9 cellular contexts compared by ENCODE assay signal in genomic region chr1:37994886-37995566, GRCh38. TPM values are rescaled to one million over a fixed set of nuclear protein-coding genes. Genes with fewer than 3 reads are reported as not detected.
DNase-seq lines count a peak whose midpoint lies in the region; ATAC-seq, FAIRE-seq and TF ChIP-seq lines count a peak whose summit lies in the region.
"Had no signal": no experiment of that assay in that cellular context is flagged by ENCODE, and none has a peak within 500 bp of the region (broad histone marks: within the 10 kb centered on the region; RNA-seq: fewer than 3 reads in every experiment).

No MANE protein-coding gene starts in this region.

- H3K9me3 ChIP-seq in HepG2 (ENCODE audit: low read length) (no peaks in the 10 kb centered on the region), right lobe of liver (no peaks in the 10 kb centered on the region), mucosa of rectum (ENCODE audit: control insufficient read depth in 2 of 2, low read length in 2 of 2) (no peaks in the 10 kb centered on the region), aorta (ENCODE audit: control insufficient read depth, low read length) (no peaks in the 10 kb centered on the region)

- ATAC-seq in HepG2 (no peak), right lobe of liver (no peak), aorta (ENCODE audit: low FRiP score) (no peak), HG03108 (IDR thresholded peaks at IDR 0.05; ENCODE audit: unreplicated experiment) (no peak)

- peak overlapping the region in 3 of 5 experiments; percentile 19 to 71 (median 19) for H3K27ac Mint-ChIP-seq in brain

- no peak overlapping the region for H3K9ac ChIP-seq in HepG2 (ENCODE audit: insufficient read depth, low read depth, low read length)
- H3K9ac ChIP-seq in mucosa of rectum (ENCODE audit: low read depth in 1 of 2, low read length in 2 of 2): peak overlapping the region in 1 of 2 donors; percentile 61

- no peak for TF ChIP-seq EP300 in HepG2 (IDR thresholded peaks at IDR 0.05; ENCODE audit: low read depth in 2 of 2, low read length in 2 of 2)
- TF ChIP-seq EP300 in HepG2 (CRISPR knock-in tag; IDR thresholded peaks at IDR 0.05; ENCODE audit: borderline replicate concordance): no peak

- H3K36me3 Mint-ChIP-seq in brain: peaks cover 2% of the 10 kb centered on the region

- peaks cover 32% of the 10 kb centered on the region for H3K4me1 Mint-ChIP-seq in brain

- TSS peak; percentile 32 for BruUV-seq in HepG2 (replicated peaks; lab: Mats Ljungman, UMichigan)

- no peak for TF ChIP-seq CTCF in HepG2 (CRISPR knock-in tag; IDR thresholded peaks at IDR 0.05)
- TF ChIP-seq CTCF in right lobe of liver (IDR thresholded peaks at IDR 0.05): no peak
- no peak for TF ChIP-seq CTCF in brain (conservative IDR thresholded peaks at IDR 0.05)

- peaks cover 2% of the 10 kb centered on the region for H3K79me2 ChIP-seq in HepG2 (ENCODE audit: insufficient read depth, low read length)

- CTCF ChIA-PET in HepG2 (lab: Yijun Ruan, JAX; ENCODE audit: low intra/inter-chr PET ratio, low total read pairs): no interaction called here

- H3K27me3 Mint-ChIP-seq in brain: peaks cover 6% of the 10 kb centered on the region

- H3K4me3 Mint-ChIP-seq in brain: peak overlapping the region in 4 of 5 experiments; percentile 38 to 64 (median 54)

- H3K27me3 ChIP-seq in HepG2 (ENCODE audit: control insufficient read depth in 1 of 2, insufficient read depth in 2 of 2, low read length in 2 of 2): no peaks in the 10 kb centered on the region
- H3K27me3 ChIP-seq in right lobe of liver: no peaks in the 10 kb centered on the region
- H3K27me3 ChIP-seq in mucosa of rectum (ENCODE audit: control insufficient read depth in 2 of 2, insufficient read depth in 2 of 2, low read length in 2 of 2): peaks cover 0 to 2% of the 10 kb centered on the region in 2 donors
- no peaks in the 10 kb centered on the region for H3K27me3 ChIP-seq in aorta (ENCODE audit: control insufficient read depth in 1 of 2, insufficient read depth in 2 of 2, low read length in 1 of 2)

- H4K20me1 ChIP-seq in HepG2 (ENCODE audit: insufficient read depth, low read length): no peaks in the 10 kb centered on the region

- H2AFZ ChIP-seq in HepG2 (ENCODE audit: low read length): no peak overlapping the region

- WGBS in HepG2 (ENCODE audit: low lambda C conversion rate): 93% methylated on average over 11 of the region's 11 CpGs
- 58% methylated on average over 11 of the region's 11 CpGs for WGBS in right lobe of liver (ENCODE audit: insufficient coverage, low coverage, low lambda C conversion rate, missing lambda C conversion rate)
- 51 to 60% methylated on average over 11 of the region's 11 CpGs for WGBS in aorta, 2 donors

- in situ Hi-C loops in HepG2 (cut with HindIII; ENCODE audit: extremely low pct_ligation_motif_present, low pct_unique_long_range_greater_than_20kb): no loop called here

- H3K4me3 ChIP-seq in HepG2 (replicated peaks in 1 of 3; ENCODE audit: insufficient read depth in 1 of 3, low read depth in 2 of 3, low read length in 3 of 3) (no peak overlapping the region), right lobe of liver (no peak overlapping the region), mucosa of rectum (ENCODE audit: low read length in 2 of 2) (peak overlapping the region; percentile 56 to 61), aorta (ENCODE audit: low read length in 2 of 2) (peak overlapping the region in 1 of 2 donors; percentile 14)

- H3K9me3 Mint-ChIP-seq in brain: no peaks in the 10 kb centered on the region

- H3K27ac ChIP-seq in HepG2 (ENCODE audit: extremely low read length, insufficient read depth, low read length): no peak overlapping the region
- peak overlapping the region in 1 of 3 donors; percentile 67 for H3K27ac ChIP-seq in right lobe of liver
- peak overlapping the region; percentile 72 to 83 for H3K27ac ChIP-seq in mucosa of rectum (ENCODE audit: low read depth in 2 of 2, low read length in 2 of 2)
- H3K27ac ChIP-seq in aorta (ENCODE audit: low read depth in 1 of 2, low read length in 2 of 2): peak overlapping the region; percentile 47 to 81

- H3K36me3 ChIP-seq in HepG2 (replicated peaks in 1 of 2; ENCODE audit: control insufficient read depth in 1 of 2, insufficient read depth in 2 of 2, low read length in 2 of 2) (peaks cover 8 to 15% of the 10 kb centered on the region in 2 experiments), right lobe of liver (no peaks in the 10 kb centered on the region), mucosa of rectum (ENCODE audit: control insufficient read depth in 2 of 2, insufficient read depth in 2 of 2, low read length in 2 of 2) (peaks cover 0 to 4% of the 10 kb centered on the region in 2 donors), aorta (ENCODE audit: control insufficient read depth in 1 of 2, insufficient read depth in 2 of 2, low read length in 1 of 2) (no peaks in the 10 kb centered on the region)

- intact Hi-C loops in HepG2 (cut with micrococcal nuclease; ENCODE audit: unreplicated experiment): no loop called here
- intact Hi-C loops in right lobe of liver (cut with DNase I): no loop called here
- intact Hi-C loops in aorta (cut with DNase I): loop anchor here in 1 of 2 donors (5.0 to 10.0 kb wide), 2 partner anchors 117 to 520 kb away; partner anchors contain the start of gene ZC3H12A

- H3K4me1 ChIP-seq in HepG2 (ENCODE audit: insufficient read depth, low read length) (peaks cover 18% of the 10 kb centered on the region), right lobe of liver (peaks cover 0 to 3% (median 0%) of the 10 kb centered on the region in 4 donors), mucosa of rectum (ENCODE audit: control insufficient read depth in 2 of 2, insufficient read depth in 2 of 2, low read length in 2 of 2) (peaks cover 27 to 31% of the 10 kb centered on the region in 2 donors), aorta (ENCODE audit: control insufficient read depth in 1 of 2, insufficient read depth in 2 of 2, low read length in 2 of 2) (peaks cover 0 to under 1% of the 10 kb centered on the region in 2 donors)

- TF ChIP-seq POLR2A in HepG2 (IDR thresholded peaks at IDR 0.05; ENCODE audit: insufficient read depth in 1 of 2, low read depth in 2 of 2, low read length in 2 of 2) (no peak), right lobe of liver (IDR thresholded peaks at IDR 0.05) (no peak)

- no peak overlapping the region for H3K4me2 ChIP-seq in HepG2 (ENCODE audit: low read depth, low read length)

- DNase-seq in HepG2 (ENCODE audit: low spot score) (no peak), right lobe of liver (no peak), aorta (peak; percentile 42 to 48), glomerular visceral epithelial cell (ENCODE audit: extremely low spot score) (no peak), islet precursor cell (no peak)
- DNase-seq: SW 1271 had no signal

- TF ChIP-seq RAD21 in HepG2 (CRISPR knock-in tag; IDR thresholded peaks at IDR 0.05): no peak

- POLR2A ChIA-PET in HepG2 (lab: Yijun Ruan, JAX): no interaction called here

- FAIRE-seq in HepG2 (lab: Jason Lieb, UNC): no peak

RNA-seq across cellular contexts. Expression of gene SF3A3, which starts 5.2 kb away (rescaled TPM):
- total RNA-seq in HepG2 (2016; rRNA removed; fragmentation: Illumina TruSeq; extraction: Trizol) (122 and 189 TPM in 2 replicates), right lobe of liver (10 to 100 TPM; 13.6 to 32.1 (median 20.8) TPM), aorta (10 to 100 TPM; 52.5 to 56.9 TPM)
- 18.5 and 25.3 TPM in 2 replicates for total RNA-seq in HepG2 (2016; cell fraction: cytosol; rRNA removed; fragmentation: Illumina TruSeq; extraction: Trizol; ENCODE audit: low read depth)
- total RNA-seq in HepG2 (2016; cell fraction: insoluble cytoplasmic fraction; rRNA removed; fragmentation: Illumina TruSeq; extraction: Trizol): 132 and 186 TPM in 2 replicates
- total RNA-seq in HepG2 (2016; cell fraction: membrane; rRNA removed; fragmentation: Illumina TruSeq; extraction: Trizol): 29.8 and 36.9 TPM in 2 replicates
- total RNA-seq in HepG2 (2016; cell fraction: nucleus; rRNA removed; fragmentation: Illumina TruSeq; extraction: Trizol): 74.7 and 82.3 TPM in 2 replicates
- polyA plus RNA-seq in HepG2 (2011; rRNA removed) (24.1 and 31.6 TPM in 2 replicates), brain (ENCODE audit: insufficient read depth, low read depth, low replicate concordance) (88.2 TPM), aorta (10 to 100 TPM; 18.8 to 29.0 TPM)
- polyA plus RNA-seq in HepG2 (2011; cell fraction: cytosol; rRNA removed): 16.2 and 22.5 TPM in 2 replicates
- polyA plus RNA-seq in HepG2 (2011; cell fraction: nucleus; rRNA removed): 24.3 and 33.1 TPM in 2 replicates
- polyA plus RNA-seq in HepG2 (2012): 47.3 and 68.3 TPM in 2 replicates
- 8.8 and 10.6 TPM in 2 replicates for polyA plus RNA-seq in HepG2 (2016; cell fraction: cytosol; fragmentation: Illumina TruSeq; extraction: Trizol; ENCODE audit: low read depth)
- polyA plus RNA-seq in HepG2 (2016; cell fraction: insoluble cytoplasmic fraction; fragmentation: Illumina TruSeq; extraction: Trizol; ENCODE audit: low read depth): 124 and 134 TPM in 2 replicates
- 11.0 and 11.3 TPM in 2 replicates for polyA plus RNA-seq in HepG2 (2016; cell fraction: membrane; fragmentation: Illumina TruSeq; extraction: Trizol; ENCODE audit: low read depth)
- polyA plus RNA-seq in HepG2 (2016; cell fraction: nucleus; fragmentation: Illumina TruSeq; extraction: Trizol; ENCODE audit: insufficient read depth, low read depth): 54.3 and 57.2 TPM in 2 replicates
- polyA minus RNA-seq in HepG2 (2011; rRNA and poly(A)+ RNA removed; ENCODE audit: low replicate concordance): 13.7 and 41.0 TPM in 2 replicates
- polyA minus RNA-seq in HepG2 (2011; cell fraction: cytosol; rRNA and poly(A)+ RNA removed): 34.7 and 37.0 TPM in 2 replicates
- 42.7 and 58.1 TPM in 2 replicates for polyA minus RNA-seq in HepG2 (2011; cell fraction: nucleus; rRNA and poly(A)+ RNA removed)

RNA-seq across cellular contexts. Expression of gene FHL3, which starts 10.3 kb away (rescaled TPM):
- total RNA-seq in HepG2 (2016; rRNA removed; fragmentation: Illumina TruSeq; extraction: Trizol): 2.8 TPM in 2 replicates
- total RNA-seq in HepG2 (2016; cell fraction: cytosol; rRNA removed; fragmentation: Illumina TruSeq; extraction: Trizol; ENCODE audit: low read depth): 2.3 and 2.5 TPM in 2 replicates
- 1.7 and 3.4 TPM in 2 replicates for total RNA-seq in HepG2 (2016; cell fraction: insoluble cytoplasmic fraction; rRNA removed; fragmentation: Illumina TruSeq; extraction: Trizol)
- total RNA-seq in HepG2 (2016; cell fraction: membrane; rRNA removed; fragmentation: Illumina TruSeq; extraction: Trizol): 3.3 and 3.5 TPM in 2 replicates
- 3.1 and 4.0 TPM in 2 replicates for total RNA-seq in HepG2 (2016; cell fraction: nucleus; rRNA removed; fragmentation: Illumina TruSeq; extraction: Trizol)
- polyA plus RNA-seq in HepG2 (2011; rRNA removed): 6.6 and 8.6 TPM in 2 replicates
- polyA plus RNA-seq in HepG2 (2011; cell fraction: cytosol; rRNA removed): 5.2 and 5.5 TPM in 2 replicates
- polyA plus RNA-seq in HepG2 (2011; cell fraction: nucleus; rRNA removed): 31.9 and 32.9 TPM in 2 replicates
- 11.9 and 15.1 TPM in 2 replicates for polyA plus RNA-seq in HepG2 (2012)
- polyA plus RNA-seq in HepG2 (2016; cell fraction: cytosol; fragmentation: Illumina TruSeq; extraction: Trizol; ENCODE audit: low read depth): 5.5 and 6.1 TPM in 2 replicates
- 4.6 and 6.9 TPM in 2 replicates for polyA plus RNA-seq in HepG2 (2016; cell fraction: insoluble cytoplasmic fraction; fragmentation: Illumina TruSeq; extraction: Trizol; ENCODE audit: low read depth)
- polyA plus RNA-seq in HepG2 (2016; cell fraction: membrane; fragmentation: Illumina TruSeq; extraction: Trizol; ENCODE audit: low read depth): 7.6 and 10.1 TPM in 2 replicates
- polyA plus RNA-seq in HepG2 (2016; cell fraction: nucleus; fragmentation: Illumina TruSeq; extraction: Trizol; ENCODE audit: insufficient read depth, low read depth): 7.2 and 9.0 TPM in 2 replicates
- 23.2 and 31.5 TPM in 2 replicates for polyA minus RNA-seq in HepG2 (2011; rRNA and poly(A)+ RNA removed; ENCODE audit: low replicate concordance)
- polyA minus RNA-seq in HepG2 (2011; cell fraction: cytosol; rRNA and poly(A)+ RNA removed): 8.4 and 8.7 TPM in 2 replicates
- 15.3 and 23.5 TPM in 2 replicates for polyA minus RNA-seq in HepG2 (2011; cell fraction: nucleus; rRNA and poly(A)+ RNA removed)
- total RNA-seq in right lobe of liver: 1 to 10 TPM; 1.3 to 7.1 (median 4.4) TPM
- polyA plus RNA-seq in brain (ENCODE audit: insufficient read depth, low read depth, low replicate concordance): 12.8 TPM
- 10 to 100 TPM; 43.4 to 67.9 TPM for total RNA-seq in aorta
- polyA plus RNA-seq in aorta: 10 to 100 TPM; 29.9 to 53.1 TPM

RNA-seq across cellular contexts. Expression of gene UTP11, which starts 17.5 kb away (rescaled TPM):
- 44.8 and 71.4 TPM in 2 replicates for total RNA-seq in HepG2 (2016; rRNA removed; fragmentation: Illumina TruSeq; extraction: Trizol)
- 8.4 and 10.8 TPM in 2 replicates for total RNA-seq in HepG2 (2016; cell fraction: cytosol; rRNA removed; fragmentation: Illumina TruSeq; extraction: Trizol; ENCODE audit: low read depth)
- total RNA-seq in HepG2 (2016; cell fraction: insoluble cytoplasmic fraction; rRNA removed; fragmentation: Illumina TruSeq; extraction: Trizol): 43.6 and 60.8 TPM in 2 replicates
- total RNA-seq in HepG2 (2016; cell fraction: membrane; rRNA removed; fragmentation: Illumina TruSeq; extraction: Trizol): 16.8 and 19.4 TPM in 2 replicates
- total RNA-seq in HepG2 (2016; cell fraction: nucleus; rRNA removed; fragmentation: Illumina TruSeq; extraction: Trizol): 20.6 and 23.0 TPM in 2 replicates
- polyA plus RNA-seq in HepG2 (2011; rRNA removed): 11.8 and 13.5 TPM in 2 replicates
- 7.8 and 10.7 TPM in 2 replicates for polyA plus RNA-seq in HepG2 (2011; cell fraction: cytosol; rRNA removed)
- 4.5 and 5.5 TPM in 2 replicates for polyA plus RNA-seq in HepG2 (2011; cell fraction: nucleus; rRNA removed)
- polyA plus RNA-seq in HepG2 (2012): 16.1 and 22.2 TPM in 2 replicates
- 8.5 and 9.1 TPM in 2 replicates for polyA plus RNA-seq in HepG2 (2016; cell fraction: cytosol; fragmentation: Illumina TruSeq; extraction: Trizol; ENCODE audit: low read depth)
- 71.4 and 74.3 TPM in 2 replicates for polyA plus RNA-seq in HepG2 (2016; cell fraction: insoluble cytoplasmic fraction; fragmentation: Illumina TruSeq; extraction: Trizol; ENCODE audit: low read depth)
- 11.7 and 13.3 TPM in 2 replicates for polyA plus RNA-seq in HepG2 (2016; cell fraction: membrane; fragmentation: Illumina TruSeq; extraction: Trizol; ENCODE audit: low read depth)
- polyA plus RNA-seq in HepG2 (2016; cell fraction: nucleus; fragmentation: Illumina TruSeq; extraction: Trizol; ENCODE audit: insufficient read depth, low read depth): 35.4 and 38.1 TPM in 2 replicates
- polyA minus RNA-seq in HepG2 (2011; rRNA and poly(A)+ RNA removed; ENCODE audit: low replicate concordance): 5.8 and 16.2 TPM in 2 replicates
- polyA minus RNA-seq in HepG2 (2011; cell fraction: cytosol; rRNA and poly(A)+ RNA removed): 6.4 and 11.6 TPM in 2 replicates
- polyA minus RNA-seq in HepG2 (2011; cell fraction: nucleus; rRNA and poly(A)+ RNA removed): 18.2 and 19.0 TPM in 2 replicates
- total RNA-seq in right lobe of liver: 10 to 100 TPM in 5 of 6 experiments, 1 to 10 TPM in 1; 6.8 to 33.1 (median 12.8) TPM
- 29.6 TPM for polyA plus RNA-seq in brain (ENCODE audit: insufficient read depth, low read depth, low replicate concordance)
- 10 to 100 TPM; 28.4 to 28.8 TPM for total RNA-seq in aorta
- polyA plus RNA-seq in aorta: 10 to 100 TPM; 24.2 to 29.9 TPM

RNA-seq across cellular contexts. Expression of gene INPP5B, which starts 48.2 kb away (rescaled TPM):
- 9.0 and 9.1 TPM in 2 replicates for total RNA-seq in HepG2 (2016; rRNA removed; fragmentation: Illumina TruSeq; extraction: Trizol)
- total RNA-seq in HepG2 (2016; cell fraction: cytosol; rRNA removed; fragmentation: Illumina TruSeq; extraction: Trizol; ENCODE audit: low read depth): 3.6 and 5.3 TPM in 2 replicates
- 8.8 and 11.3 TPM in 2 replicates for total RNA-seq in HepG2 (2016; cell fraction: insoluble cytoplasmic fraction; rRNA removed; fragmentation: Illumina TruSeq; extraction: Trizol)
- total RNA-seq in HepG2 (2016; cell fraction: membrane; rRNA removed; fragmentation: Illumina TruSeq; extraction: Trizol): 3.4 and 3.8 TPM in 2 replicates
- total RNA-seq in HepG2 (2016; cell fraction: nucleus; rRNA removed; fragmentation: Illumina TruSeq; extraction: Trizol): 7.2 and 10.1 TPM in 2 replicates
- polyA plus RNA-seq in HepG2 (2011; rRNA removed): 9.8 and 10.9 TPM in 2 replicates
- 5.7 and 7.2 TPM in 2 replicates for polyA plus RNA-seq in HepG2 (2011; cell fraction: cytosol; rRNA removed)
- 13.9 and 16.7 TPM in 2 replicates for polyA plus RNA-seq in HepG2 (2011; cell fraction: nucleus; rRNA removed)
- polyA plus RNA-seq in HepG2 (2012): 6.0 and 6.2 TPM in 2 replicates
- polyA plus RNA-seq in HepG2 (2016; cell fraction: cytosol; fragmentation: Illumina TruSeq; extraction: Trizol; ENCODE audit: low read depth): 0.57 and 0.60 TPM in 2 replicates
- 5.8 and 6.1 TPM in 2 replicates for polyA plus RNA-seq in HepG2 (2016; cell fraction: insoluble cytoplasmic fraction; fragmentation: Illumina TruSeq; extraction: Trizol; ENCODE audit: low read depth)
- 1.4 and 1.6 TPM in 2 replicates for polyA plus RNA-seq in HepG2 (2016; cell fraction: membrane; fragmentation: Illumina TruSeq; extraction: Trizol; ENCODE audit: low read depth)
- 9.0 and 10.2 TPM in 2 replicates for polyA plus RNA-seq in HepG2 (2016; cell fraction: nucleus; fragmentation: Illumina TruSeq; extraction: Trizol; ENCODE audit: insufficient read depth, low read depth)
- 10.5 and 25.4 TPM in 2 replicates for polyA minus RNA-seq in HepG2 (2011; rRNA and poly(A)+ RNA removed; ENCODE audit: low replicate concordance)
- 6.4 and 9.1 TPM in 2 replicates for polyA minus RNA-seq in HepG2 (2011; cell fraction: cytosol; rRNA and poly(A)+ RNA removed)
- polyA minus RNA-seq in HepG2 (2011; cell fraction: nucleus; rRNA and poly(A)+ RNA removed): 20.9 and 33.6 TPM in 2 replicates
- 10 to 100 TPM; 10.5 to 23.1 (median 14.6) TPM for total RNA-seq in right lobe of liver
- 8.8 TPM for polyA plus RNA-seq in brain (ENCODE audit: insufficient read depth, low read depth, low replicate concordance)
- 10 to 100 TPM; 38.4 to 52.2 TPM for total RNA-seq in aorta
- 10 to 100 TPM in 1 of 2 donors, 1 to 10 TPM in 1; 6.4 to 28.3 TPM for polyA plus RNA-seq in aorta

RNA-seq across cellular contexts. Expression of gene POU3F1, which starts 51.6 kb away (rescaled TPM):
- total RNA-seq in HepG2 (2016; rRNA removed; fragmentation: Illumina TruSeq; extraction: Trizol) (not detected in 2 replicates), right lobe of liver (under 1 TPM in 1 of 6 experiments, not detected in 5; 0.09 TPM), aorta (under 1 TPM; 0.21 to 0.55 TPM)
- not detected in 2 replicates for total RNA-seq in HepG2 (2016; cell fraction: cytosol; rRNA removed; fragmentation: Illumina TruSeq; extraction: Trizol; ENCODE audit: low read depth)
- total RNA-seq in HepG2 (2016; cell fraction: insoluble cytoplasmic fraction; rRNA removed; fragmentation: Illumina TruSeq; extraction: Trizol): not detected in 2 replicates
- not detected in 2 replicates for total RNA-seq in HepG2 (2016; cell fraction: membrane; rRNA removed; fragmentation: Illumina TruSeq; extraction: Trizol)
- total RNA-seq in HepG2 (2016; cell fraction: nucleus; rRNA removed; fragmentation: Illumina TruSeq; extraction: Trizol): not detected in 2 replicates
- polyA plus RNA-seq in HepG2 (2011; rRNA removed) (not detected in 2 replicates), brain (ENCODE audit: insufficient read depth, low read depth, low replicate concordance) (0.81 TPM), aorta (not detected)
- not detected in 2 replicates for polyA plus RNA-seq in HepG2 (2011; cell fraction: cytosol; rRNA removed)
- not detected in 2 replicates for polyA plus RNA-seq in HepG2 (2011; cell fraction: nucleus; rRNA removed)
- polyA plus RNA-seq in HepG2 (2012): not detected in 2 replicates
- polyA plus RNA-seq in HepG2 (2016; cell fraction: cytosol; fragmentation: Illumina TruSeq; extraction: Trizol; ENCODE audit: low read depth): not detected in 2 replicates
- polyA plus RNA-seq in HepG2 (2016; cell fraction: insoluble cytoplasmic fraction; fragmentation: Illumina TruSeq; extraction: Trizol; ENCODE audit: low read depth): not detected in 2 replicates
- not detected in 2 replicates for polyA plus RNA-seq in HepG2 (2016; cell fraction: membrane; fragmentation: Illumina TruSeq; extraction: Trizol; ENCODE audit: low read depth)
- not detected in 2 replicates for polyA plus RNA-seq in HepG2 (2016; cell fraction: nucleus; fragmentation: Illumina TruSeq; extraction: Trizol; ENCODE audit: insufficient read depth, low read depth)
- 0.07 TPM in 1 of 2 replicates, not detected in the other for polyA minus RNA-seq in HepG2 (2011; rRNA and poly(A)+ RNA removed; ENCODE audit: low replicate concordance)
- not detected in 2 replicates for polyA minus RNA-seq in HepG2 (2011; cell fraction: cytosol; rRNA and poly(A)+ RNA removed)
- polyA minus RNA-seq in HepG2 (2011; cell fraction: nucleus; rRNA and poly(A)+ RNA removed): not detected in 2 replicates

Comparison
In these comparisons a context has a peak if more than half of its experiments do, and no peak if none do; other contexts are left out.
1. DNase-seq: peak in aorta (2 of 2); none in HepG2 (single experiment), right lobe of liver (0 of 3), glomerular visceral epithelial cell (single experiment) and islet precursor cell (single experiment).
2. H3K4me3 ChIP-seq: peak in mucosa of rectum (2 of 2); none in HepG2 (0 of 3) and right lobe of liver (0 of 3).
3. RNA of gene FHL3, which starts 10.3 kb away (total RNA-seq): 43.4 to 67.9 TPM in aorta; 1.3 to 7.1 TPM in right lobe of liver and 1.7 to 4.0 TPM in HepG2; every median in the first group is over 4 times any median in the second.